Comparison of ENCODE assay signal across 1 cellular context in the genomic region with DNA sequence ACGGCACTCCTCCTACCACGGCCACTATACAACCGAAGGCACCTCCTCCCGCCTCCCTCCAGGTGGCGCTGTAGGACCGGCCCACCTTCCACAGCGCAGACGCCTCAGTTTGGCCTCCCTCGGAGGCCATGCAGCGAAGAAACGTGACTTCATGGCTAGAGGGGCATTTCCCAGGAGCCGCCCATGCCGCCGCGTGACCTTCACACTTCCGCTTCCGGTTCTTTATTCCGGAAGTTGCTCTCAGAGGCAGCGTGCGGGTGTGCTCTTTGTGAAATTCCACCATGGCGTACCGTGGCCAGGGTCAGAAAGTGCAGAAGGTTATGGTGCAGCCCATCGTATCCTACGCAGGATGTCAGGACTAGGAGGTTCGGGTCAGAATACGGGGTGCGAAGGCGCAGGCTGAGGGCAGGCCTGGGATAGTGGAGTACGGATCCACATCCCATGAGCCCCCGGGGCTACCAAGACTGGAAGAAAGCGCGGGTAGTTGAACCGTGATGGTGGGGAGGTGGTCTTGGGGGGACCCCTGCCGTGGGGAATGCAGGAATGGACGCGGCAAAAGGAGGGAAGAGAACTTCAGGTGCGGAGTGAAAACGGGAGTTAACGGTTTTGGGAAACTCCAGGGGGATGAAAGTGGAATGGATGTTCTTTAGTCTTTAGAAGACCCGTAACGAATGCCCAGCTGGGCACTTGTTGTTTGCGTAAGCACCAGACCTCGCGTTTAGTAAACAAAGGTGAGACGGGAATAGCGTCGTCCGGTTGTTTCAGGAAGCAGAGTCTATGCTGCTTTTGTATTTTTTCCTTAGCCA.
TF ChIP-seq lines count a peak whose summit lies in the region.

A gene (plus strand): TSS at position 221 of the 806 bp plus-strand sequence. CDS start 61 bp downstream, at position 282.

TF ChIP-seq in GM23338, 12 proteins besides CTCF, POLR2A, EP300 and RAD21:
- no peak for TF ChIP-seq STAT1 (IDR thresholded peaks at IDR 0.05; ENCODE audit: unreplicated experiment)
- TF ChIP-seq, protein P1, sequence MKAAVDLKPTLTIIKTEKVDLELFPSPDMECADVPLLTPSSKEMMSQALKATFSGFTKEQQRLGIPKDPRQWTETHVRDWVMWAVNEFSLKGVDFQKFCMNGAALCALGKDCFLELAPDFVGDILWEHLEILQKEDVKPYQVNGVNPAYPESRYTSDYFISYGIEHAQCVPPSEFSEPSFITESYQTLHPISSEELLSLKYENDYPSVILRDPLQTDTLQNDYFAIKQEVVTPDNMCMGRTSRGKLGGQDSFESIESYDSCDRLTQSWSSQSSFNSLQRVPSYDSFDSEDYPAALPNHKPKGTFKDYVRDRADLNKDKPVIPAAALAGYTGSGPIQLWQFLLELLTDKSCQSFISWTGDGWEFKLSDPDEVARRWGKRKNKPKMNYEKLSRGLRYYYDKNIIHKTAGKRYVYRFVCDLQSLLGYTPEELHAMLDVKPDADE (IDR thresholded peaks at IDR 0.05): peak; percentile 92
- no peak for TF ChIP-seq EZH2 (IDR thresholded peaks at IDR 0.05; ENCODE audit: low read depth, unreplicated experiment)
- TF ChIP-seq POLR2AphosphoS5 (IDR thresholded peaks at IDR 0.05; ENCODE audit: low read depth): peak; percentile 74
- TF ChIP-seq NANOG (IDR thresholded peaks at IDR 0.05; ENCODE audit: borderline replicate concordance): no peak
- no peak for TF ChIP-seq ZNF331 (CRISPR knock-in tag; IDR thresholded peaks at IDR 0.05; ENCODE audit: low read depth)
- TF ChIP-seq, protein P2, sequence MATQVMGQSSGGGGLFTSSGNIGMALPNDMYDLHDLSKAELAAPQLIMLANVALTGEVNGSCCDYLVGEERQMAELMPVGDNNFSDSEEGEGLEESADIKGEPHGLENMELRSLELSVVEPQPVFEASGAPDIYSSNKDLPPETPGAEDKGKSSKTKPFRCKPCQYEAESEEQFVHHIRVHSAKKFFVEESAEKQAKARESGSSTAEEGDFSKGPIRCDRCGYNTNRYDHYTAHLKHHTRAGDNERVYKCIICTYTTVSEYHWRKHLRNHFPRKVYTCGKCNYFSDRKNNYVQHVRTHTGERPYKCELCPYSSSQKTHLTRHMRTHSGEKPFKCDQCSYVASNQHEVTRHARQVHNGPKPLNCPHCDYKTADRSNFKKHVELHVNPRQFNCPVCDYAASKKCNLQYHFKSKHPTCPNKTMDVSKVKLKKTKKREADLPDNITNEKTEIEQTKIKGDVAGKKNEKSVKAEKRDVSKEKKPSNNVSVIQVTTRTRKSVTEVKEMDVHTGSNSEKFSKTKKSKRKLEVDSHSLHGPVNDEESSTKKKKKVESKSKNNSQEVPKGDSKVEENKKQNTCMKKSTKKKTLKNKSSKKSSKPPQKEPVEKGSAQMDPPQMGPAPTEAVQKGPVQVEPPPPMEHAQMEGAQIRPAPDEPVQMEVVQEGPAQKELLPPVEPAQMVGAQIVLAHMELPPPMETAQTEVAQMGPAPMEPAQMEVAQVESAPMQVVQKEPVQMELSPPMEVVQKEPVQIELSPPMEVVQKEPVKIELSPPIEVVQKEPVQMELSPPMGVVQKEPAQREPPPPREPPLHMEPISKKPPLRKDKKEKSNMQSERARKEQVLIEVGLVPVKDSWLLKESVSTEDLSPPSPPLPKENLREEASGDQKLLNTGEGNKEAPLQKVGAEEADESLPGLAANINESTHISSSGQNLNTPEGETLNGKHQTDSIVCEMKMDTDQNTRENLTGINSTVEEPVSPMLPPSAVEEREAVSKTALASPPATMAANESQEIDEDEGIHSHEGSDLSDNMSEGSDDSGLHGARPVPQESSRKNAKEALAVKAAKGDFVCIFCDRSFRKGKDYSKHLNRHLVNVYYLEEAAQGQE (IDR thresholded peaks at IDR 0.05; ENCODE audit: unreplicated experiment): no peak
- peak; percentile 78 for TF ChIP-seq CREB1 (CRISPR knock-in tag; IDR thresholded peaks at IDR 0.05; ENCODE audit: low read depth)
- TF ChIP-seq EZH2phosphoT487 (IDR thresholded peaks at IDR 0.05; ENCODE audit: unreplicated experiment): no peak
- TF ChIP-seq, protein P3, sequence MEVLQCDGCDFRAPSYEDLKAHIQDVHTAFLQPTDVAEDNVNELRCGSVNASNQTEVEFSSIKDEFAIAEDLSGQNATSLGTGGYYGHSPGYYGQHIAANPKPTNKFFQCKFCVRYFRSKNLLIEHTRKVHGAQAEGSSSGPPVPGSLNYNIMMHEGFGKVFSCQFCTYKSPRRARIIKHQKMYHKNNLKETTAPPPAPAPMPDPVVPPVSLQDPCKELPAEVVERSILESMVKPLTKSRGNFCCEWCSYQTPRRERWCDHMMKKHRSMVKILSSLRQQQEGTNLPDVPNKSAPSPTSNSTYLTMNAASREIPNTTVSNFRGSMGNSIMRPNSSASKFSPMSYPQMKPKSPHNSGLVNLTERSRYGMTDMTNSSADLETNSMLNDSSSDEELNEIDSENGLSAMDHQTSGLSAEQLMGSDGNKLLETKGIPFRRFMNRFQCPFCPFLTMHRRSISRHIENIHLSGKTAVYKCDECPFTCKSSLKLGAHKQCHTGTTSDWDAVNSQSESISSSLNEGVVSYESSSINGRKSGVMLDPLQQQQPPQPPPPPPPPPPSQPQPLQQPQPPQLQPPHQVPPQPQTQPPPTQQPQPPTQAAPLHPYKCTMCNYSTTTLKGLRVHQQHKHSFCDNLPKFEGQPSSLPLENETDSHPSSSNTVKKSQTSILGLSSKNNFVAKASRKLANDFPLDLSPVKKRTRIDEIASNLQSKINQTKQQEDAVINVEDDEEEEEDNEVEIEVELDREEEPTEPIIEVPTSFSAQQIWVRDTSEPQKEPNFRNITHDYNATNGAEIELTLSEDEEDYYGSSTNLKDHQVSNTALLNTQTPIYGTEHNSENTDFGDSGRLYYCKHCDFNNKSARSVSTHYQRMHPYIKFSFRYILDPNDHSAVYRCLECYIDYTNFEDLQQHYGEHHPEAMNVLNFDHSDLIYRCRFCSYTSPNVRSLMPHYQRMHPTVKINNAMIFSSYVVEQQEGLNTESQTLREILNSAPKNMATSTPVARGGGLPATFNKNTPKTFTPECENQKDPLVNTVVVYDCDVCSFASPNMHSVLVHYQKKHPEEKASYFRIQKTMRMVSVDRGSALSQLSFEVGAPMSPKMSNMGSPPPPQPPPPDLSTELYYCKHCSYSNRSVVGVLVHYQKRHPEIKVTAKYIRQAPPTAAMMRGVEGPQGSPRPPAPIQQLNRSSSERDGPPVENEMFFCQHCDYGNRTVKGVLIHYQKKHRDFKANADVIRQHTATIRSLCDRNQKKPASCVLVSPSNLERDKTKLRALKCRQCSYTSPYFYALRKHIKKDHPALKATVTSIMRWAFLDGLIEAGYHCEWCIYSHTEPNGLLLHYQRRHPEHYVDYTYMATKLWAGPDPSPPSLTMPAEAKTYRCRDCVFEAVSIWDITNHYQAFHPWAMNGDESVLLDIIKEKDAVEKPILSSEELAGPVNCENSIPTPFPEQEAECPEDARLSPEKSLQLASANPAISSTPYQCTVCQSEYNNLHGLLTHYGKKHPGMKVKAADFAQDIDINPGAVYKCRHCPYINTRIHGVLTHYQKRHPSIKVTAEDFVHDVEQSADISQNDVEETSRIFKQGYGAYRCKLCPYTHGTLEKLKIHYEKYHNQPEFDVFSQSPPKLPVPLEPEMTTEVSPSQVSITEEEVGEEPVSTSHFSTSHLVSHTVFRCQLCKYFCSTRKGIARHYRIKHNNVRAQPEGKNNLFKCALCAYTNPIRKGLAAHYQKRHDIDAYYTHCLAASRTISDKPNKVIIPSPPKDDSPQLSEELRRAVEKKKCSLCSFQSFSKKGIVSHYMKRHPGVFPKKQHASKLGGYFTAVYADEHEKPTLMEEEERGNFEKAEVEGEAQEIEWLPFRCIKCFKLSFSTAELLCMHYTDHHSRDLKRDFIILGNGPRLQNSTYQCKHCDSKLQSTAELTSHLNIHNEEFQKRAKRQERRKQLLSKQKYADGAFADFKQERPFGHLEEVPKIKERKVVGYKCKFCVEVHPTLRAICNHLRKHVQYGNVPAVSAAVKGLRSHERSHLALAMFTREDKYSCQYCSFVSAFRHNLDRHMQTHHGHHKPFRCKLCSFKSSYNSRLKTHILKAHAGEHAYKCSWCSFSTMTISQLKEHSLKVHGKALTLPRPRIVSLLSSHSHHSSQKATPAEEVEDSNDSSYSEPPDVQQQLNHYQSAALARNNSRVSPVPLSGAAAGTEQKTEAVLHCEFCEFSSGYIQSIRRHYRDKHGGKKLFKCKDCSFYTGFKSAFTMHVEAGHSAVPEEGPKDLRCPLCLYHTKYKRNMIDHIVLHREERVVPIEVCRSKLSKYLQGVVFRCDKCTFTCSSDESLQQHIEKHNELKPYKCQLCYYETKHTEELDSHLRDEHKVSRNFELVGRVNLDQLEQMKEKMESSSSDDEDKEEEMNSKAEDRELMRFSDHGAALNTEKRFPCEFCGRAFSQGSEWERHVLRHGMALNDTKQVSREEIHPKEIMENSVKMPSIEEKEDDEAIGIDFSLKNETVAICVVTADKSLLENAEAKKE (CRISPR knock-in tag; IDR thresholded peaks at IDR 0.05): no peak
- TF ChIP-seq ZNF114 (CRISPR knock-in tag; IDR thresholded peaks at IDR 0.05): no peak
- no peak for TF ChIP-seq JUNB (IDR thresholded peaks at IDR 0.05; ENCODE audit: unreplicated experiment)
